Comparison of ENCODE assay signal across 16 cellular contexts in the genomic region with DNA sequence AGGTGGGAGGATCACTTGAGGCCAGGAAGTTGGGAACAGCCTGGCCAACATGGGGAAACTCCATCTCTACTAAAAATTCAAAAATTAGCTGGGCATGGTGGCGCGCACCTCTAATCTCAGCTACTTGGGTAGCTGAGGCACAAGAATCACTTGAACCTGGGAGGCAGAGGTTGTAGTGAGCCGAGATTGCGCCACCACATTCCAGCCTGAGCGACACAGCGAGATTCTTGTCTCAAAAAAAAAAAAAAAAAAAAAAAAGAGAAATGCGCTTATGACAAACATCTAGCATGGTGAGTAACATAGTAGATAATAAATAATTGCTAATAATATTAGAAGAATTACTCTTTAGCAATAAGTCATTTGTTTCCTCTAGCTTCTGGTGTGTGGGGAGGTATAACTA. TPM values are rescaled to one million over a fixed set of nuclear protein-coding genes. Genes with fewer than 3 reads are reported as not detected.
DNase-seq lines count a peak whose midpoint lies in the region; ATAC-seq, FAIRE-seq and TF ChIP-seq lines count a peak whose summit lies in the region.
"Had no signal": no experiment of that assay in that cellular context is flagged by ENCODE, and none has a peak within 500 bp of the region (broad histone marks: within the 10 kb centered on the region; RNA-seq: fewer than 3 reads in every experiment).

No MANE protein-coding gene starts in this region.

- CTCF ChIA-PET in K562 (lab: Yijun Ruan, JAX; ENCODE audit: low intra/inter-chr PET ratio), result no interaction called here

- H3K27ac ChIP-seq in K562 (ENCODE audit: extremely low read depth, low read depth, low read length), result no peak overlapping the region
- peak overlapping the region; percentile 91 for H3K27ac ChIP-seq in hepatocyte
- H3K27ac ChIP-seq in gastrocnemius medialis, result peak overlapping the region; percentile 86 to 95 (median 89)

- peak; percentile 72 for DNase-seq in ELR (ENCODE audit: low read depth)
- DNase-seq in K562 (ENCODE audit: extremely low read depth in 1 of 4, low spot score in 3 of 4), result no peak
- DNase-seq in hepatocyte (ENCODE audit: low spot score), result no peak
- no peak for DNase-seq in gastrocnemius medialis
- DNase-seq in GM19239 (ENCODE audit: insufficient read length, low spot score), result no peak
- DNase-seq: activated B cell treated with CpG ODN at 0.5 μM for 24 hours; activated T-cell treated with anti-CD3 and anti-CD28 coated beads for 4 hours; DND-41; NCI-H2081; stimulated activated CD4-positive, alpha-beta T cell treated with anti-CD3 and anti-CD28 coated beads, Interleukin-1b, Interleukin-23, amount 100 ng/mL, for 48 hours had no signal

- no peaks in the 10 kb centered on the region for H3K9me3 ChIP-seq in K562 (replicated peaks; ENCODE audit: control insufficient read depth, insufficient read depth, low read depth, low read length)
- no peaks in the 10 kb centered on the region for H3K9me3 ChIP-seq in hepatocyte (ENCODE audit: low read depth)
- H3K9me3 ChIP-seq in gastrocnemius medialis, result no peaks in the 10 kb centered on the region

- no peak for TF ChIP-seq RAD21 in K562 (CRISPR knock-in tag; conservative IDR thresholded peaks at IDR 0.05 in 1 of 2, IDR thresholded peaks at IDR 0.05 in 1 of 2)

- H2AFZ ChIP-seq in K562 (ENCODE audit: low read depth, low read length), result no peak overlapping the region
- no peak overlapping the region for H2AFZ ChIP-seq in hepatocyte

- BruUV-seq in K562 (replicated peaks; lab: Mats Ljungman, UMichigan), result no TSS peak

- no peaks in the 10 kb centered on the region for H3K27me3 ChIP-seq in K562 (ENCODE audit: control insufficient read depth in 2 of 2, insufficient read depth in 2 of 2, low read length in 2 of 2)
- no peaks in the 10 kb centered on the region for H3K27me3 ChIP-seq in hepatocyte
- no peaks in the 10 kb centered on the region for H3K27me3 ChIP-seq in gastrocnemius medialis

- H3K9me1 ChIP-seq in K562 (ENCODE audit: control insufficient read depth, insufficient read depth, low read length), result no peaks in the 10 kb centered on the region

- in situ Hi-C loops in K562 (cut with MboI) (no loop called here), gastrocnemius medialis (cut with MboI; ENCODE audit: low sequenced_read_pairs in 4 of 4) (no loop called here)

- intact Hi-C loops in K562 (cut with micrococcal nuclease), result no loop called here
- intact Hi-C loops in gastrocnemius medialis (cut with DNase I; ENCODE audit: low total_unique reads), result no loop called here

- POLR2A ChIA-PET in K562 (lab: Yijun Ruan, JAX), result no interaction called here

- no peak overlapping the region for H3K9ac ChIP-seq in K562 (ENCODE audit: insufficient read depth in 1 of 2, low read depth in 2 of 2, low read length in 2 of 2)

- no peaks in the 10 kb centered on the region; a peak in 1 of 5 replicates for H3K4me1 ChIP-seq in K562 (replicated peaks in 1 of 2; ENCODE audit: control insufficient read depth in 2 of 2, insufficient read depth in 2 of 2, low read length in 2 of 2)
- peaks cover 49% of the 10 kb centered on the region for H3K4me1 ChIP-seq in hepatocyte (ENCODE audit: insufficient read depth)
- H3K4me1 ChIP-seq in gastrocnemius medialis, result peaks cover 95% of the 10 kb centered on the region in 2 donors

- TF ChIP-seq CTCF in K562 (IDR thresholded peaks at IDR 0.05 in 2 of 3, conservative IDR thresholded peaks at IDR 0.05 in 1 of 3; ENCODE audit: insufficient read depth in 2 of 3, low read depth in 1 of 3, low read length in 3 of 3), result no peak
- TF ChIP-seq CTCF in hepatocyte (IDR thresholded peaks at IDR 0.05; ENCODE audit: poor library complexity), result no peak
- no peak for TF ChIP-seq CTCF in gastrocnemius medialis (IDR thresholded peaks at IDR 0.05 in 4 of 5, conservative IDR thresholded peaks at IDR 0.05 in 1 of 5)

- H3K4me2 ChIP-seq in K562 (ENCODE audit: insufficient read depth, low read length) (no peak overlapping the region), hepatocyte (no peak overlapping the region)

- H3K4me3 ChIP-seq in K562 (no peak overlapping the region), hepatocyte (no peak overlapping the region), gastrocnemius medialis (no peak overlapping the region)

- 100% methylated on average over 2 of the region's 7 CpGs for WGBS in K562 (ENCODE audit: insufficient coverage, low coverage, missing lambda C conversion rate)
- 82% methylated on average over 7 of the region's 7 CpGs for WGBS in hepatocyte (ENCODE audit: low lambda C conversion rate, missing lambda C conversion rate)

- H3K36me3 ChIP-seq in K562 (ENCODE audit: control insufficient read depth, insufficient read depth, low read length) (no peaks in the 10 kb centered on the region; the same call in 2 of the 3 replicates), hepatocyte (replicated peaks; ENCODE audit: insufficient read depth, low read depth) (no peaks in the 10 kb centered on the region), gastrocnemius medialis (no peaks in the 10 kb centered on the region)

- H4K20me1 ChIP-seq in K562 (replicated peaks; ENCODE audit: control insufficient read depth, insufficient read depth, low read length) (no peaks in the 10 kb centered on the region), hepatocyte (ENCODE audit: insufficient read depth, poor library complexity, severe bottlenecking) (no peaks in the 10 kb centered on the region)

- no peak for TF ChIP-seq EP300 in K562 (IDR thresholded peaks at IDR 0.05; ENCODE audit: low read length)

- FAIRE-seq in K562 (lab: Jason Lieb, UNC) (no peak), GM19239 (lab: Jason Lieb, UNC) (no peak)
- FAIRE-seq: endometrium, GM12892, H1 had no signal

- H3K79me2 ChIP-seq in K562 (ENCODE audit: control insufficient read depth, insufficient read depth, low read length), result no peaks in the 10 kb centered on the region; the same call in 2 of the 3 replicates
- peaks cover 45% of the 10 kb centered on the region for H3K79me2 ChIP-seq in hepatocyte

- H3K9me2 ChIP-seq in hepatocyte (replicated peaks; ENCODE audit: insufficient read depth), result no peaks in the 10 kb centered on the region

- TF ChIP-seq POLR2A in K562 (conservative IDR thresholded peaks at IDR 0.05), result no peak
- no peak for TF ChIP-seq POLR2A in gastrocnemius medialis (IDR thresholded peaks at IDR 0.05)

- ATAC-seq in K562 (no peak), gastrocnemius medialis (no peak), HG03354 (IDR thresholded peaks at IDR 0.05; ENCODE audit: poor library complexity, severe bottlenecking, unreplicated experiment) (no peak), GM19023 (IDR thresholded peaks at IDR 0.05; ENCODE audit: unreplicated experiment) (no peak), HG02884 (IDR thresholded peaks at IDR 0.05; ENCODE audit: unreplicated experiment) (no peak)

TF ChIP-seq in K562, 482 proteins besides CTCF, POLR2A, EP300 and RAD21:
- peak; percentile 60 for TF ChIP-seq CEBPB (tag; IDR thresholded peaks at IDR 0.05)
- TF ChIP-seq PML (IDR thresholded peaks at IDR 0.05; ENCODE audit: low read length), result no peak
- 0 out of 2 replicates have a peak, but pooled peaks have one; percentile 58 for TF ChIP-seq ZNF384 (IDR thresholded peaks at IDR 0.05; ENCODE audit: low read depth, low read length)
- TF ChIP-seq GTF2A2 (tag; IDR thresholded peaks at IDR 0.05), result no peak
- 0 out of 4 replicates have a peak, but pooled peaks of 1 of the 2 experiments have one; percentile 11 for TF ChIP-seq KDM1A (IDR thresholded peaks at IDR 0.05)

RNA-seq across cellular contexts. Expression of a gene that starts 25.9 kb away (rescaled TPM):
- total RNA-seq in K562 (2011; cell fraction: chromatin; rRNA removed; ENCODE audit: low replicate concordance), result 15.5 and 25.7 TPM in 2 replicates
- 12.1 and 12.2 TPM in 2 replicates for total RNA-seq in K562 (2011; cell fraction: nucleolus; rRNA removed)
- 9.6 and 9.7 TPM in 2 replicates for total RNA-seq in K562 (2011; cell fraction: nucleoplasm; rRNA removed)
- total RNA-seq in K562 (2014; rRNA removed) (6.0 and 7.3 TPM in 2 replicates), K562 (2014; rRNA removed; fragmentation: Illumina TruSeq; extraction: Trizol) (1.6 and 2.1 TPM in 2 replicates), K562 (2015; rRNA removed; fragmentation: Illumina TruSeq; extraction: Trizol) (3.1 and 3.3 TPM in 2 replicates), K562 (2021) (11.9 and 12.8 TPM in 2 replicates), hepatocyte (12.6 and 17.7 TPM in 2 replicates), gastrocnemius medialis (100 to 1,000 TPM in 1 of 4 donors, 10 to 100 TPM in 3; 20.8 to 166 (median 45.7) TPM)
- polyA plus RNA-seq in K562 (2011; rRNA removed) (3.1 and 5.2 TPM in 2 replicates), K562 (2014; fragmentation: Illumina TruSeq; extraction: Trizol) (6.0 and 8.0 TPM in 2 replicates), K562 (2014; fragmentation: Nextera tagmentation; extraction: Ambion mirVana) (under 1 TPM; 0.08 TPM), K562 (2014; rRNA removed) (5.2 and 6.2 TPM in 2 replicates), hepatocyte (16.6 and 17.5 TPM in 2 replicates)
- polyA plus RNA-seq in K562 (2011; cell fraction: cytosol; rRNA removed), result 3.2 and 5.5 TPM in 2 replicates
- polyA plus RNA-seq in K562 (2011; cell fraction: nucleus; rRNA removed), result 12.2 and 22.3 TPM in 2 replicates
- polyA plus RNA-seq in K562 (2012), result 4.4 and 7.4 TPM in 2 replicates
- 9.3 and 11.5 TPM in 2 replicates for polyA minus RNA-seq in K562 (2011; rRNA and poly(A)+ RNA removed)
- 5.7 and 8.8 TPM in 2 replicates for polyA minus RNA-seq in K562 (2011; cell fraction: cytosol; rRNA and poly(A)+ RNA removed)
- polyA minus RNA-seq in K562 (2011; cell fraction: nucleus; rRNA and poly(A)+ RNA removed), result 5.1 and 5.3 TPM in 2 replicates
